24 cellular contexts compared by ENCODE assay signal in the genomic region with DNA sequence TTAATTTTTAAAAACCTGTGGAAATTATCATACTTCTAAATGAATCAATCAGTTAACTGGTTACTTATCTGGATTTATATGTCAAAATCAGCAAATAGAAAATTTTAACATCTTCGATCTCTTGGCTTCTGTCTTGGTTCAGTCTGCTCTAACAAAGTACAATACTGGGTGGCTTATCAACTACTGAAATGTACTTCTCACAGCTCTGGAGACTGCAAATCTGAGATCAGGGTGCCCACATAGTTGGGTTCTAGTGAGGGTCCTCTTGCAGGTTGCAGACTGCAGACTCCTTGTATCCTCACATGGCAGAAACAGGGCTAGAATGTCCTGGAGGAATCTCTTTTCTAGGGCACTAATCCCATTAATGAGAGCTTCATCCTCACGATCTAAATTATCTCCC.
"Had no signal": no experiment of that assay in that cellular context is flagged by ENCODE, and none has a peak within 500 bp of the region (broad histone marks: within the 10 kb centered on the region; RNA-seq: fewer than 3 reads in every experiment).

No MANE protein-coding gene starts in this region.

- H3K9ac ChIP-seq: SK-N-SH had no signal

- H3K4me2 ChIP-seq: SK-N-SH had no signal

- H3K36me3 ChIP-seq: brain microvascular endothelial cell, cardiac muscle cell, Peyer's patch, SJCRH30, WERI-Rb-1 had no signal

- DNase-seq: activated CD4-positive, alpha-beta T cell treated with anti-CD3 and anti-CD28 coated beads for 4 hours; activated CD4-positive, alpha-beta T cell treated with anti-CD3 and anti-CD28 coated beads, Interleukin-2, amount 50 U/mL, for 4 hours; activated CD8-positive, alpha-beta memory T cell treated with anti-CD3 and anti-CD28 coated beads for 24 hours; activated effector memory CD4-positive, alpha-beta T cell treated with anti-CD3 and anti-CD28 coated beads, Interleukin-2, amount 50 U/mL, for 16 hours; activated naive CD4-positive, alpha-beta T cell treated with Interleukin-2 at 50 U/mL for 16 hours; activated T-cell treated with anti-CD3 and anti-CD28 coated beads, Interleukin-2, amount 50 U/mL, for 4 hours; amygdala; brain microvascular endothelial cell; Kasumi-1; NCI-H1105; NCI-H1436 treated with DMSO at 0.1 percent for 48 hours; NCI-H187; NCI-H2081 treated with DMSO at 0.1 percent for 48 hours; NCI-H446; NCI-H524; OCI-M1; Peyer's patch; Right ventricle myocardium superior; SJCRH30; SK-N-SH; T-helper 1 cell; WERI-Rb-1 had no signal

- ATAC-seq: activated T-cell treated with anti-CD3 and anti-CD28 coated beads, Interleukin-2, amount 50 U/mL, for 4 hours had no signal

- H3K4me3 ChIP-seq: cardiac muscle cell, Peyer's patch, SJCRH30 had no signal

- H3K9me3 ChIP-seq: Peyer's patch, SJCRH30, SK-N-SH had no signal

- H3K27ac ChIP-seq: brain microvascular endothelial cell, cardiac muscle cell, Peyer's patch, RWPE1, SJCRH30, WERI-Rb-1 had no signal

- H3K27me3 ChIP-seq: brain microvascular endothelial cell, cardiac muscle cell, Peyer's patch, SJCRH30 had no signal

- H3K4me1 ChIP-seq: Peyer's patch, SJCRH30 had no signal
